In genomic region chr9:116151199-116151598, GRCh38 we compare ENCODE assay signal across 18 cellular contexts. TPM values are rescaled to one million over a fixed set of nuclear protein-coding genes. Genes with fewer than 3 reads are reported as not detected.
"Had no signal": no experiment of that assay in that cellular context is flagged by ENCODE, and none has a peak within 500 bp of the region (broad histone marks: within the 10 kb centered on the region; RNA-seq: fewer than 3 reads in every experiment).

No MANE protein-coding gene starts in this region.

- H3K36me3 Mint-ChIP-seq: activated CD4-positive, alpha-beta memory T cell treated with anti-CD3 and anti-CD28 coated beads for 36 hours; activated naive CD8-positive, alpha-beta T cell treated with anti-CD3 and anti-CD28 coated beads for 36 hours; immature natural killer cell had no signal

- H3K4me3 ChIP-seq: dorsolateral prefrontal cortex, gastroesophageal sphincter, heart left ventricle, left ventricle myocardium inferior, prostate gland, right atrium auricular region, tibial nerve, vagina had no signal

- H3K27ac Mint-ChIP-seq: activated B cell treated with CpG ODN at 0.5 μM for 24 hours; activated CD4-positive, alpha-beta memory T cell treated with anti-CD3 and anti-CD28 coated beads for 36 hours; activated naive CD8-positive, alpha-beta T cell treated with anti-CD3 and anti-CD28 coated beads for 36 hours; immature natural killer cell; stimulated activated naive CD8-positive, alpha-beta T cell treated with anti-CD3 and anti-CD28 coated beads, Interleukin-15, Interleukin-2, amounts not matched to agents 100 ng/mL and 50 ng/mL, for 24 hours had no signal

- H3K9me3 ChIP-seq: gastroesophageal sphincter, heart left ventricle, left ventricle myocardium inferior, prostate gland, right atrium auricular region, tibial nerve, vagina had no signal

- DNase-seq: activated B cell treated with CpG ODN at 0.5 μM for 24 hours; activated CD4-positive, alpha-beta memory T cell treated with anti-CD3 and anti-CD28 coated beads for 36 hours; activated CD4-positive, alpha-beta T cell treated with anti-CD3 and anti-CD28 coated beads for 4 hours; activated naive CD4-positive, alpha-beta T cell; activated naive CD8-positive, alpha-beta T cell treated with anti-CD3 and anti-CD28 coated beads for 36 hours; activated T-cell treated with anti-CD3 and anti-CD28 coated beads for 4 hours; dorsolateral prefrontal cortex; heart left ventricle; immature natural killer cell; left ventricle myocardium inferior; mammary epithelial cell; T-helper 9 cell had no signal

- ATAC-seq: gastroesophageal sphincter, heart left ventricle had no signal

- H3K4me3 Mint-ChIP-seq: activated B cell treated with CpG ODN at 0.5 μM for 24 hours; activated CD4-positive, alpha-beta memory T cell treated with anti-CD3 and anti-CD28 coated beads for 36 hours; activated naive CD8-positive, alpha-beta T cell treated with anti-CD3 and anti-CD28 coated beads for 36 hours; immature natural killer cell; stimulated activated naive CD8-positive, alpha-beta T cell treated with anti-CD3 and anti-CD28 coated beads, Interleukin-15, Interleukin-2, amounts not matched to agents 100 ng/mL and 50 ng/mL, for 24 hours had no signal

- H3K27me3 ChIP-seq: right atrium auricular region, vagina had no signal

- H3K9me3 Mint-ChIP-seq: activated B cell treated with CpG ODN at 0.5 μM for 24 hours; activated CD4-positive, alpha-beta memory T cell treated with anti-CD3 and anti-CD28 coated beads for 36 hours; activated naive CD8-positive, alpha-beta T cell treated with anti-CD3 and anti-CD28 coated beads for 36 hours had no signal

- H3K27ac ChIP-seq: dorsolateral prefrontal cortex, gastroesophageal sphincter, prostate gland, vagina had no signal

- H3K4me1 Mint-ChIP-seq: immature natural killer cell had no signal

- H3K36me3 ChIP-seq: gastroesophageal sphincter, heart left ventricle, left ventricle myocardium inferior, prostate gland, right atrium auricular region, tibial nerve, vagina had no signal

RNA-seq across cellular contexts. Expression of gene PAPPA, which starts 2.4 kb away (rescaled TPM):
- total RNA-seq: activated B cell treated with CpG ODN at 0.5 μM for 24 hours; activated CD4-positive, alpha-beta memory T cell treated with anti-CD3 and anti-CD28 coated beads for 36 hours; activated naive CD8-positive, alpha-beta T cell treated with anti-CD3 and anti-CD28 coated beads for 36 hours had no signal
- polyA plus RNA-seq: immature natural killer cell had no signal
